Comparison of ENCODE assay signal across 20 cellular contexts in the genomic region with DNA sequence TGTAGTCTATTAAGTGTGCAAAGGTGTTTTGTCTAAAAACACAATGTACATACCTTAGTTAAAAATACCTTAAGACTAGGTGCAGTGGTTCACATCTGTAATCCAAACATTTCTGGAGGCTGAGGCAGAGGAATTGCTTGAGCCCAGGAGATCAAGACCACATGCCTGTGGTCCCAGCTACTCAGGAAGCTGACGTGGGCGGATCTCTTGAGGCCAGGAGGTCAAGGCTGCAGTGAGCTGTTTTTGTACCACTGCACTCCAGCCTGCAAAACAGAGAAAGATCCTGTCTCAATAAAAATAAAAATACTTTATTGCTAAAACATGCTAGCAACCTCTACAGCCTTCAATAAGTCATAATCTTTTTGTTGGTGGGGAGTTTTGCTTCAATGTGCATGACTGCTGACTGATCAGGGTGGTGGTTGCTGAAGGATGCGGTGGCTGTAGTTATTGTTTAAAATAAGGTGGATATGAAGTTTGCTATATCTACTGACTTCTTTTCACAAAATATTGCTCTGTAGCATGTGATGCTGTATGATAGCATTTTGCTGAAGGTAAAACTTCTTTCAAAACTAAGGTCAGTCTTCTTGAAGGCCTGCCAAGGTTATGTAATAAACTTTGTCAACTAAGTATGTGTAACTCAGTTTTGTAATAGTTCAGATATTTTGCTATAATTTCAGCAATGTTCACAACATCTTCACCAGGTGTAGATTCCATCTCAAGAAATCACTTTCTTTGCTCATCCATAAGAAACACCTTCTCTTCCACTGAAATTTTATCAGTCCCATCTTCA.
DNase-seq lines count a peak whose midpoint lies in the region; TF ChIP-seq lines count a peak whose summit lies in the region.
"Had no signal": no experiment of that assay in that cellular context is flagged by ENCODE, and none has a peak within 500 bp of the region (broad histone marks: within the 10 kb centered on the region; RNA-seq: fewer than 3 reads in every experiment).

No MANE protein-coding gene starts in this region.

- H3K36me3 Mint-ChIP-seq in nephron progenitor cell (ENCODE audit: low read depth), result peaks cover 8% of the 10 kb centered on the region
- H3K36me3 Mint-ChIP-seq: CD4-positive, CD25-positive, alpha-beta regulatory T cell had no signal

- TF ChIP-seq CTCF in brain microvascular endothelial cell (IDR thresholded peaks at IDR 0.05; ENCODE audit: low read depth, low read length, missing control alignments) (no peak), nephron progenitor cell (IDR thresholded peaks at IDR 0.05) (no peak)

- peak overlapping the region in 8 of 11 experiments; percentile 10 to 51 (median 20); a peak in 9 of 22 replicates for H3K4me2 ChIP-seq in BLaER1 treated with 17β-estradiol and CSF1 and Interleukin-3, amounts not matched to agents 10 nM and 100 nM

- peaks cover under 1% of the 10 kb centered on the region for H3K4me1 Mint-ChIP-seq in nephron progenitor cell
- H3K4me1 Mint-ChIP-seq: activated T-helper 17 cell treated with anti-CD3 and anti-CD28 coated beads, Interleukin-2, amount 50 U/mL, for 72 hours; CD4-positive, CD25-positive, alpha-beta regulatory T cell; endodermal cell had no signal

- H3K4me3 ChIP-seq in BLaER1 treated with 17β-estradiol and CSF1 and Interleukin-3, amounts not matched to agents 10 nM and 100 nM, result no peak overlapping the region
- H3K4me3 ChIP-seq in MG63, result no peak overlapping the region
- H3K4me3 ChIP-seq in brain microvascular endothelial cell (ENCODE audit: low read depth, low read length), result no peak overlapping the region
- H3K4me3 ChIP-seq: gastrocnemius medialis, sigmoid colon, stomach had no signal

- H3K27me3 Mint-ChIP-seq in nephron progenitor cell (ENCODE audit: low read depth, poor library complexity), result no peaks in the 10 kb centered on the region
- H3K27me3 Mint-ChIP-seq: activated T-helper 17 cell treated with anti-CD3 and anti-CD28 coated beads, Interleukin-2, amount 50 U/mL, for 72 hours; CD4-positive, CD25-positive, alpha-beta regulatory T cell had no signal

- H3K4me1 ChIP-seq in BLaER1 treated with 17β-estradiol and CSF1 and Interleukin-3, amounts not matched to agents 10 nM and 100 nM, result peaks cover 0 to 12% (median 7%) of the 10 kb centered on the region in 10 experiments; a peak in 13 of 20 replicates
- H3K4me1 ChIP-seq: gastrocnemius medialis, sigmoid colon, stomach had no signal

- no peak overlapping the region for H3K9ac ChIP-seq in BLaER1 treated with 17β-estradiol and CSF1 and Interleukin-3, amounts not matched to agents 10 nM and 100 nM

- DNase-seq in MG63, result peak; percentile 5
- DNase-seq in brain microvascular endothelial cell, result peak; percentile 94
- DNase-seq in iris pigment epithelial cell (ENCODE audit: low read depth), result peak; percentile 98
- no peak for DNase-seq in nephron progenitor cell
- DNase-seq in NCI-H1417 treated with DMSO at 0.1 percent for 48 hours (lab: John Stamatoyannopoulos, UW), result no peak
- no peak for DNase-seq in SIG-M5 (lab: John Stamatoyannopoulos, UW)
- DNase-seq in NCI-H1105 treated with DMSO at 0.1 percent for 48 hours (lab: John Stamatoyannopoulos, UW), result no peak
- DNase-seq: ACHN; CD4-positive, CD25-positive, alpha-beta regulatory T cell; DMS79 treated with DMSO at 0.1 percent for 48 hours; endodermal cell; gastrocnemius medialis; NCI-H1105; NCI-H2107; NCI-H526; occipital lobe; sigmoid colon; stomach had no signal

- no peaks in the 10 kb centered on the region for H3K27me3 ChIP-seq in BLaER1 treated with 17β-estradiol and CSF1 and Interleukin-3, amounts not matched to agents 10 nM and 100 nM
- no peaks in the 10 kb centered on the region for H3K27me3 ChIP-seq in MG63
- no peaks in the 10 kb centered on the region for H3K27me3 ChIP-seq in brain microvascular endothelial cell (replicated peaks)
- H3K27me3 ChIP-seq: gastrocnemius medialis, sigmoid colon, stomach had no signal

- H3K9me3 Mint-ChIP-seq in nephron progenitor cell, result peaks cover 29% of the 10 kb centered on the region

- in situ Hi-C loops in brain microvascular endothelial cell (cut with HindIII; ENCODE audit: low pct_ligation_motif_present, low sequenced_read_pairs), result no loop called here

- H3K4me3 Mint-ChIP-seq in nephron progenitor cell, result no peak overlapping the region
- H3K4me3 Mint-ChIP-seq: activated T-helper 17 cell treated with anti-CD3 and anti-CD28 coated beads, Interleukin-2, amount 50 U/mL, for 72 hours; CD4-positive, CD25-positive, alpha-beta regulatory T cell; endodermal cell had no signal

- H4K20me1 ChIP-seq in BLaER1 treated with 17β-estradiol and CSF1 and Interleukin-3, amounts not matched to agents 10 nM and 100 nM, result no peaks in the 10 kb centered on the region

- peaks cover 8 to 21% (median 14%) of the 10 kb centered on the region in 11 experiments; a peak in 18 of 22 replicates for H3K9me3 ChIP-seq in BLaER1 treated with 17β-estradiol and CSF1 and Interleukin-3, amounts not matched to agents 10 nM and 100 nM (replicated peaks in 1 of 11)
- H3K9me3 ChIP-seq in MG63, result peaks cover 6% of the 10 kb centered on the region; the same call in 1 of the 2 replicates
- H3K9me3 ChIP-seq: gastrocnemius medialis had no signal

- H3K27ac ChIP-seq in BLaER1 treated with 17β-estradiol and CSF1 and Interleukin-3, amounts not matched to agents 10 nM and 100 nM, result no peak overlapping the region
- H3K27ac ChIP-seq in brain microvascular endothelial cell, result peak overlapping the region; percentile 48
- H3K27ac ChIP-seq: gastrocnemius medialis, sigmoid colon, stomach had no signal

- no peaks in the 10 kb centered on the region for H3K36me3 ChIP-seq in BLaER1 treated with 17β-estradiol and CSF1 and Interleukin-3, amounts not matched to agents 10 nM and 100 nM
- H3K36me3 ChIP-seq in MG63 (no peaks in the 10 kb centered on the region), brain microvascular endothelial cell (replicated peaks) (no peaks in the 10 kb centered on the region)
- H3K36me3 ChIP-seq: gastrocnemius medialis, sigmoid colon, stomach had no signal

- H3K27ac Mint-ChIP-seq in nephron progenitor cell, result no peak overlapping the region
- H3K27ac Mint-ChIP-seq: activated T-helper 17 cell treated with anti-CD3 and anti-CD28 coated beads, Interleukin-2, amount 50 U/mL, for 72 hours; CD4-positive, CD25-positive, alpha-beta regulatory T cell; endodermal cell had no signal

Comparison
In these comparisons a context has a peak if more than half of its experiments do, and no peak if none do; other contexts are left out.
1. DNase-seq: peak in MG63 (single experiment), brain microvascular endothelial cell (single experiment) and iris pigment epithelial cell (single experiment); none in nephron progenitor cell (single experiment), NCI-H1417 treated with DMSO at 0.1 percent for 48 hours (single experiment), SIG-M5 (single experiment) and NCI-H1105 treated with DMSO at 0.1 percent for 48 hours (single experiment).